ENCODE assay signal across 15 cellular contexts in the genomic region with DNA sequence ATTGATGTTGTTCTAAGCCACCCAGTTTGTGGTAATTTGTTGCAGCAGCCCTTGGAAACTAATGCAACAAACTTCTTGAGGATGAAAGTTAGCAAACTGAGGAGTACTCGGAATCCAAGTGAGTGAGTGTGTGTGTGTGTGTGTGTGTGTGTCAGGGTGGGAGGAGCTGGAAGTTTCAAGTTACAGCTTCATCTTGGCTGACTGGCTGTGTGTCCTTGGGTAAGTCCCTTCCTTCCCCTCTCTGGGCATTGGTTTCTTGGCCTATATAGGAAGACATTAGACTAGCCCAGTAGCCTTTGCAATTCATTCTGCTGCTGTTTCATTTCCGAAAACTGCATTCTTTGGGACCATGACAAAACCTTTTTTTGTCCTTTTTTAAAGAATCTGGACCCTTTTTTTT.
DNase-seq lines count a peak whose midpoint lies in the region; ATAC-seq, FAIRE-seq and TF ChIP-seq lines count a peak whose summit lies in the region.
"Had no signal": no experiment of that assay in that cellular context is flagged by ENCODE, and none has a peak within 500 bp of the region (broad histone marks: within the 10 kb centered on the region; RNA-seq: fewer than 3 reads in every experiment).

No MANE protein-coding gene starts in this region.

- no peak for TF ChIP-seq CTCF in fibroblast of mammary gland (conservative IDR thresholded peaks at IDR 0.05; ENCODE audit: control insufficient read depth, insufficient read depth, low read depth, low read length)
- TF ChIP-seq CTCF in foreskin keratinocyte (conservative IDR thresholded peaks at IDR 0.05) = no peak

- H3K27me3 ChIP-seq in foreskin keratinocyte = peaks cover 6% of the 10 kb centered on the region
- H3K27me3 ChIP-seq: BLaER1 treated with 17β-estradiol and CSF1 and Interleukin-3, amounts not matched to agents 10 nM and 100 nM had no signal

- DNase-seq in GM18507 (ENCODE audit: extremely low spot score, insufficient read length, low read depth) (no peak), RPMI7951 (ENCODE audit: low read depth) (peak; percentile 22), fibroblast of mammary gland (ENCODE audit: low read depth) (peak; percentile 49), foreskin keratinocyte (no peak), HCEC 1CT (no peak)
- DNase-seq in activated T-cell treated with anti-CD3 and anti-CD28 coated beads, Interleukin-2, amount 50 U/mL, for 1 hour = no peak
- DNase-seq: DMS53, GM23248, NCI-H1092 treated with DMSO at 0.1 percent for 48 hours, NCI-H1694, NCI-H345, SHP77 treated with DMSO at 0.1 percent for 48 hours had no signal

- no peaks in the 10 kb centered on the region for H3K4me1 ChIP-seq in foreskin keratinocyte

- no peak overlapping the region for H3K27ac ChIP-seq in foreskin keratinocyte
- H3K27ac ChIP-seq: GM23248 had no signal

- no peak overlapping the region for H3K4me3 ChIP-seq in fibroblast of mammary gland (ENCODE audit: control insufficient read depth, low read depth, low read length)
- H3K4me3 ChIP-seq: BLaER1 treated with 17β-estradiol and CSF1 and Interleukin-3, amounts not matched to agents 10 nM and 100 nM; GM23248 had no signal

- ATAC-seq in foreskin keratinocyte (no peak), HG02610 (IDR thresholded peaks at IDR 0.05; ENCODE audit: unreplicated experiment) (no peak)

- peak; percentile 18 for FAIRE-seq in GM18507 (lab: Jason Lieb, UNC)
- FAIRE-seq: HTR-8/SVneo had no signal

Comparison
In these comparisons a context has a peak if more than half of its experiments do, and no peak if none do; other contexts are left out.
1. DNase-seq: peak in RPMI7951 (single experiment) and fibroblast of mammary gland (single experiment); none in GM18507 (single experiment), foreskin keratinocyte (0 of 2), HCEC 1CT (single experiment) and activated T-cell treated with anti-CD3 and anti-CD28 coated beads, Interleukin-2, amount 50 U/mL, for 1 hour (single experiment).